Comparison of ENCODE assay signal across 8 cellular contexts in genomic region chr3:16290007-16290826, GRCh38. TPM values are rescaled to one million over a fixed set of nuclear protein-coding genes. Genes with fewer than 3 reads are reported as not detected.
DNase-seq lines count a peak whose midpoint lies in the region; ATAC-seq and TF ChIP-seq lines count a peak whose summit lies in the region.

No MANE protein-coding gene starts in this region.

- H4K5ac ChIP-seq in mesendoderm (ENCODE audit: low read length), result no peak overlapping the region

- no CpG with 5 or more reads among the region's 3 CpGs for WGBS in mesendoderm (ENCODE audit: extremely low coverage, insufficient coverage, low lambda C conversion rate)
- 54% methylated on average over 3 of the region's 3 CpGs for WGBS in thyroid gland, 2 donors

- H3K9me2 ChIP-seq in MM.1S (replicated peaks; ENCODE audit: insufficient read depth, low read length), result no peaks in the 10 kb centered on the region

- no peak overlapping the region for H4K8ac ChIP-seq in mesendoderm (ENCODE audit: low read depth, low read length)

- H3K9ac ChIP-seq in MM.1S (ENCODE audit: low read length) (peak overlapping the region; percentile 4; the same call in 1 of the 2 replicates), mesendoderm (ENCODE audit: low read length) (no peak overlapping the region)

- CTCF ChIA-PET in AG04449 (lab: Yijun Ruan, JAX), result interaction anchor here (0.6 to 9.8 kb wide), 54 partner anchors 9 to 757 kb away, joined by 3 to 180 read pairs (median 6); partner anchors contain the start of genes DPH3 and OXNAD1

- H3K18ac ChIP-seq in mesendoderm (ENCODE audit: low read length), result no peak overlapping the region

- H3K4ac ChIP-seq in mesendoderm (ENCODE audit: low read depth, low read length), result no peak overlapping the region

- no peak overlapping the region for H3K56ac ChIP-seq in mesendoderm (ENCODE audit: low read length)

- TF ChIP-seq CTCF in AG04449 (IDR thresholded peaks at IDR 0.05; ENCODE audit: insufficient read depth, low read length, missing control alignments) (peak; percentile 62), GM12865 (IDR thresholded peaks at IDR 0.05; ENCODE audit: insufficient read depth, low read depth, low read length, missing control alignments) (peak; percentile 67), MM.1S (IDR thresholded peaks at IDR 0.05; ENCODE audit: low read length) (peak; percentile 86), thyroid gland (IDR thresholded peaks at IDR 0.05) (peak; percentile 50 to 98 (median 82))

- H2AFZ ChIP-seq in MM.1S (ENCODE audit: low read length), result no peak overlapping the region

- TF ChIP-seq POLR2A in thyroid gland (IDR thresholded peaks at IDR 0.05), result no peak

- peaks cover 36% of the 10 kb centered on the region for H3K79me2 ChIP-seq in MM.1S (ENCODE audit: low read length)
- H3K79me2 ChIP-seq in mesendoderm (ENCODE audit: control insufficient read depth, insufficient read depth, low read length), result no peaks in the 10 kb centered on the region

- H3K27ac ChIP-seq in MM.1S (ENCODE audit: low read length) (peak overlapping the region; percentile 23; the same call in 1 of the 2 replicates), mesendoderm (ENCODE audit: low read depth, low read length) (no peak overlapping the region), thyroid gland (peak overlapping the region in 1 of 3 donors; percentile 18)

- POLR2A ChIA-PET in AG04449 (lab: Yijun Ruan, JAX), result interaction anchor here (0.9 to 1.0 kb wide), 2 partner anchors 25 to 226 kb away, joined by 3 read pairs; partner anchors contain the start of genes DPH3 and OXNAD1

- no peak overlapping the region for H2BK5ac ChIP-seq in mesendoderm (ENCODE audit: low read length)

- H3K36me3 ChIP-seq in MM.1S (replicated peaks; ENCODE audit: insufficient read depth, low read length) (no peaks in the 10 kb centered on the region), mesendoderm (ENCODE audit: control insufficient read depth, insufficient read depth, low read length) (no peaks in the 10 kb centered on the region), thyroid gland (no peaks in the 10 kb centered on the region)

- H3K4me3 ChIP-seq in AG04449 (ENCODE audit: low read depth, low read length) (no peak overlapping the region), GM12865 (ENCODE audit: low read depth, low read length) (no peak overlapping the region), MM.1S (ENCODE audit: low read length) (no peak overlapping the region), mesendoderm (ENCODE audit: low read length) (no peak overlapping the region), thyroid gland (replicated peaks in 1 of 3) (no peak overlapping the region)

- no peak for ATAC-seq in HG03439 (IDR thresholded peaks at IDR 0.05; ENCODE audit: unreplicated experiment)

- H2BK15ac ChIP-seq in mesendoderm (replicated peaks; ENCODE audit: low read depth), result no peak overlapping the region

- no peak overlapping the region for H2AK5ac ChIP-seq in mesendoderm (ENCODE audit: low read length)

- H3K4me2 ChIP-seq in MM.1S (ENCODE audit: low read depth, low read length), result peak overlapping the region; percentile 38
- no peak overlapping the region for H3K4me2 ChIP-seq in mesendoderm (ENCODE audit: low read length)

- H3K23ac ChIP-seq in mesendoderm (ENCODE audit: low read length), result no peak overlapping the region

- intact Hi-C loops in thyroid gland (cut with DNase I), result loop anchor here (5.0 kb wide), 1 partner anchor 227 kb away; no protein-coding TSS in a partner anchor

- H2BK120ac ChIP-seq in mesendoderm (ENCODE audit: low read depth, low read length), result no peak overlapping the region

- H3K27me3 ChIP-seq in MM.1S (replicated peaks; ENCODE audit: insufficient read depth, low read length) (no peaks in the 10 kb centered on the region), mesendoderm (ENCODE audit: insufficient read depth, low read length, poor library complexity) (no peaks in the 10 kb centered on the region), thyroid gland (no peaks in the 10 kb centered on the region)

- peaks cover 14% of the 10 kb centered on the region for H3K4me1 ChIP-seq in MM.1S (ENCODE audit: low read length)
- no peaks in the 10 kb centered on the region for H3K4me1 ChIP-seq in mesendoderm (ENCODE audit: control insufficient read depth, low read depth, low read length)
- H3K4me1 ChIP-seq in thyroid gland, result peaks cover 5 to 6% of the 10 kb centered on the region in 2 donors

- no peaks in the 10 kb centered on the region for H3K79me1 ChIP-seq in mesendoderm (ENCODE audit: low read length)

- peaks cover 13% of the 10 kb centered on the region; the same call in 1 of the 2 replicates for H3F3A ChIP-seq in MM.1S (ENCODE audit: insufficient read depth, low read length)

- 0 out of 2 replicates have a peak, but pooled peaks cover 6% of the 10 kb centered on the region for H4K20me1 ChIP-seq in MM.1S (ENCODE audit: insufficient read depth, low read length)

- DNase-seq in AG04449 (ENCODE audit: low read depth, low spot score) (no peak), GM12865 (ENCODE audit: low read depth) (peak; percentile 56), MM.1S (peak; percentile 32), T-helper 22 cell (ENCODE audit: low read depth) (peak; percentile 25), dermis blood vessel endothelial cell (peak; percentile 79), mesendoderm (peak; percentile 44), thyroid gland (peak; percentile 58 to 65)

- H3K9me3 ChIP-seq in MM.1S (replicated peaks; ENCODE audit: insufficient read depth, low read length), result no peaks in the 10 kb centered on the region
- no peaks in the 10 kb centered on the region for H3K9me3 ChIP-seq in thyroid gland

RNA-seq across cellular contexts. Expression of gene OXNAD1, which starts 25.2 kb away (rescaled TPM):
- total RNA-seq in dermis blood vessel endothelial cell (18.0 and 20.1 TPM in 2 replicates), thyroid gland (10 to 100 TPM; 22.3 to 34.0 (median 27.4) TPM)
- polyA plus RNA-seq in mesendoderm (2013, experiment 1 of 2), result 13.8 TPM
- 13.2 TPM for polyA plus RNA-seq in mesendoderm (2013, experiment 2 of 2)

RNA-seq across cellular contexts. Expression of gene DPH3, which starts 25.5 kb away (rescaled TPM):
- 21.3 and 26.8 TPM in 2 replicates for total RNA-seq in dermis blood vessel endothelial cell
- 34.8 TPM for polyA plus RNA-seq in mesendoderm (2013, experiment 1 of 2)
- polyA plus RNA-seq in mesendoderm (2013, experiment 2 of 2), result 35.0 TPM
- total RNA-seq in thyroid gland, result 10 to 100 TPM; 18.4 to 27.1 (median 19.6) TPM
